In the genomic region with DNA sequence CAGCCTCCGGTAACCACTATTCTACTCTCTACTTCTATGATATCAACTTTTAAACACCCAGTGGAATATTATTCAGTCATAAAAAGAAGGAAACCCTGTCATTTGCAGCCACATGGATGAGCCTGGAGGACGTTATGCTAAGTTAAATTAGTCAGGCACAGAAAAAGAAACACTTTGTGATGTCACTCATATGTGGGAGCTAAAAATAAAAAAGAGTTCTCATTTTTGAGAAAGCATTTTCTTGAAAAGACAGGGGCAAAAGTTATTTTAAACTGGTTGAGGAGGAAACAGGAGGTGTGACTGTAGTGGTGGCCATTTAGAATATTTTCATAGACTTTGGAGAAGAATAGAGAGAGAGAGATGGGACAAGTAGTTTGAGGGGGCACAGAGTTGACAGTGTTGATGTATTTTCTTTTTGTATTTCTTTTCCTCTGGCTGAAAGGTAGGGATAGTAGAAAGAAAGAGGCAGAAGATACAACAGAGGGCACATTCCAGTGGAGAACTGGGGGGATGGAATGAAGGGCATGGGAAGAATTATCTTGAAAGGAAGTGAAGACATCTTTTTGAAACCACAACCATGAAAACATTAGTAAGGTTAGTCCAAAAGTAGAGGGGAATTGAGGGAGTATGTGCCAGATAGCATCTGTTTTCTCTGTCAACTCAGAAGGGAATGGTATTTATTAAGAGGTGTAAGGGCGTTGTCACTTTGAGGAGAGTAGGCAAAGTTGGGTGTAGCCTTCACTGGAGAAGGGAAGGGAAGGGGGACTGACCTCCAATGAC, we compare ENCODE assay signal across 21 cellular contexts.
DNase-seq lines count a peak whose midpoint lies in the region; ATAC-seq, FAIRE-seq and TF ChIP-seq lines count a peak whose summit lies in the region.
"Had no signal": no experiment of that assay in that cellular context is flagged by ENCODE, and none has a peak within 500 bp of the region (broad histone marks: within the 10 kb centered on the region; RNA-seq: fewer than 3 reads in every experiment).

No MANE protein-coding gene starts in this region.

- H3K79me1 ChIP-seq in mesenchymal stem cell (replicated peaks; ENCODE audit: low read length, poor library complexity, severe bottlenecking) = peaks cover 2% of the 10 kb centered on the region
- no peaks in the 10 kb centered on the region for H3K79me1 ChIP-seq in H9 (ENCODE audit: insufficient read depth, low read depth, low read length, poor library complexity, severe bottlenecking)

- FAIRE-seq in HTR-8/SVneo (lab: Jason Lieb, UNC) = peak; percentile 66
- FAIRE-seq: GM18507 had no signal

- H3K4me2 ChIP-seq in mesenchymal stem cell (ENCODE audit: low read length, poor library complexity, severe bottlenecking) = no peak overlapping the region
- H3K4me2 ChIP-seq in H9 (ENCODE audit: insufficient read depth, insufficient read length, low read length) = no peak overlapping the region

- H3K9me3 ChIP-seq in mesenchymal stem cell (ENCODE audit: control insufficient read depth, low read length) = no peaks in the 10 kb centered on the region
- no peaks in the 10 kb centered on the region for H3K9me3 ChIP-seq in H9 (ENCODE audit: control insufficient read depth, low read depth, low read length)
- H3K9me3 ChIP-seq: upper lobe of right lung had no signal

- no peak for ATAC-seq in omental fat pad (ENCODE audit: low FRiP score)
- ATAC-seq: effector memory CD8-positive, alpha-beta T cell; upper lobe of right lung had no signal

- no peak overlapping the region for H2BK12ac ChIP-seq in mesenchymal stem cell (ENCODE audit: low read length in 2 of 2)
- H2BK12ac ChIP-seq in H9 (ENCODE audit: insufficient read length, low read depth, low read length) = no peak overlapping the region

- no peak overlapping the region for H2AFZ ChIP-seq in mesenchymal stem cell (ENCODE audit: low read depth, low read length)
- H2AFZ ChIP-seq in H9 (ENCODE audit: low read length) = no peak overlapping the region

- H4K8ac ChIP-seq in mesenchymal stem cell (ENCODE audit: low read length) (no peak overlapping the region), H9 (replicated peaks; ENCODE audit: insufficient read length, low read depth, low read length) (no peak overlapping the region)

- H3K79me2 ChIP-seq in H9 (ENCODE audit: insufficient read depth, low read length) = no peaks in the 10 kb centered on the region

- H2BK5ac ChIP-seq in mesenchymal stem cell (ENCODE audit: low read depth, low read length, poor library complexity, severe bottlenecking) (no peak overlapping the region), H9 (ENCODE audit: insufficient read length, low read length) (no peak overlapping the region)

- H3K18ac ChIP-seq in mesenchymal stem cell (ENCODE audit: low read depth in 1 of 2, low read length in 2 of 2) = no peak overlapping the region
- no peak overlapping the region for H3K18ac ChIP-seq in H9 (ENCODE audit: insufficient read length, low read depth, low read length)

- H3K36me3 ChIP-seq in mesenchymal stem cell (ENCODE audit: control insufficient read depth in 1 of 2, insufficient read depth in 2 of 2, low read depth in 1 of 2, low read length in 2 of 2) = no peaks in the 10 kb centered on the region
- H3K36me3 ChIP-seq: upper lobe of right lung had no signal

- H3K27ac ChIP-seq in mesenchymal stem cell (ENCODE audit: low read length, poor library complexity, severe bottlenecking) = peak overlapping the region; percentile 69
- H3K27ac ChIP-seq in H9 (ENCODE audit: insufficient read length, low read depth, low read length) = no peak overlapping the region
- H3K27ac ChIP-seq: upper lobe of right lung had no signal

- H3K9ac ChIP-seq in mesenchymal stem cell (ENCODE audit: low read length) (no peak overlapping the region), H9 (ENCODE audit: extremely low read depth, insufficient read length, low read length) (no peak overlapping the region)

- H3K4ac ChIP-seq in mesenchymal stem cell (ENCODE audit: low read depth in 1 of 2, low read length in 2 of 2) = no peak overlapping the region
- H3K4ac ChIP-seq in H9 (ENCODE audit: low read depth, low read length) = no peak overlapping the region

- no peaks in the 10 kb centered on the region for H3K27me3 Mint-ChIP-seq in H9 (ENCODE audit: low read depth)
- H3K27me3 Mint-ChIP-seq: activated CD4-positive, alpha-beta T cell treated with anti-CD3 and anti-CD28 coated beads, Interleukin-2, amount 10 ng/mL, durations not matched to agents 24 days and 14 days; effector memory CD8-positive, alpha-beta T cell had no signal

- H2AK5ac ChIP-seq in mesenchymal stem cell (ENCODE audit: low read length, severe bottlenecking) = no peak overlapping the region
- no peak overlapping the region for H2AK5ac ChIP-seq in H9 (ENCODE audit: insufficient read length, low read length)

- WGBS in mesenchymal stem cell = 56% methylated on average over 3 of the region's 3 CpGs
- WGBS in H9 (ENCODE audit: extremely low coverage, insufficient read length, low lambda C conversion rate) = no CpG with 5 or more reads among the region's 3 CpGs

- H4K5ac ChIP-seq in H9 (ENCODE audit: insufficient read length, low read depth, low read length) = no peak overlapping the region

- H3T11ph ChIP-seq in H9 (ENCODE audit: low read length) = no peak overlapping the region

- H3K4me3 ChIP-seq in choroid plexus epithelial cell (ENCODE audit: low read depth, low read length) = no peak overlapping the region
- H3K4me3 ChIP-seq in mesenchymal stem cell (ENCODE audit: insufficient read depth in 1 of 2, low read depth in 1 of 2, low read length in 2 of 2) = no peak overlapping the region
- H3K4me3 ChIP-seq: upper lobe of right lung had no signal

- H3K27ac Mint-ChIP-seq in H9 = no peak overlapping the region
- H3K27ac Mint-ChIP-seq: activated CD4-positive, alpha-beta T cell treated with anti-CD3 and anti-CD28 coated beads, Interleukin-2, amount 10 ng/mL, durations not matched to agents 24 days and 14 days; effector memory CD8-positive, alpha-beta T cell; IgD-negative memory B cell; immature natural killer cell had no signal

- H3K4me1 Mint-ChIP-seq in H9 = peaks cover 0 to 3% of the 10 kb centered on the region in 2 experiments; a peak in 1 of 4 replicates
- H3K4me1 Mint-ChIP-seq: activated CD4-positive, alpha-beta T cell treated with anti-CD3 and anti-CD28 coated beads, Interleukin-2, amount 10 ng/mL, durations not matched to agents 24 days and 14 days; IgD-negative memory B cell; immature natural killer cell had no signal

- no peak overlapping the region for H3K14ac ChIP-seq in mesenchymal stem cell (ENCODE audit: low read length in 2 of 2)
- H3K14ac ChIP-seq in H9 (ENCODE audit: insufficient read depth, low read length) = no peak overlapping the region

- no peak for TF ChIP-seq CTCF in choroid plexus epithelial cell (conservative IDR thresholded peaks at IDR 0.05; ENCODE audit: low read depth, low read length)
- TF ChIP-seq CTCF in omental fat pad (IDR thresholded peaks at IDR 0.05) = no peak
- no peak for TF ChIP-seq CTCF in H9 (conservative IDR thresholded peaks at IDR 0.05)

- H4K91ac ChIP-seq in mesenchymal stem cell (ENCODE audit: low read length) (no peak overlapping the region), H9 (ENCODE audit: insufficient read length, low read depth, low read length) (no peak overlapping the region)

- no peak overlapping the region for H3K4me3 Mint-ChIP-seq in H9
- H3K4me3 Mint-ChIP-seq: activated CD4-positive, alpha-beta T cell treated with anti-CD3 and anti-CD28 coated beads, Interleukin-2, amount 10 ng/mL, durations not matched to agents 24 days and 14 days; effector memory CD8-positive, alpha-beta T cell; IgD-negative memory B cell; immature natural killer cell had no signal

- H2BK120ac ChIP-seq in mesenchymal stem cell (ENCODE audit: low read depth, low read length) (no peak overlapping the region), H9 (ENCODE audit: low read depth, low read length, poor library complexity, severe bottlenecking) (no peak overlapping the region)

- no peak overlapping the region for H3K56ac ChIP-seq in H9 (ENCODE audit: insufficient read length, low read depth, low read length)

- DNase-seq in EH (ENCODE audit: low read depth) (peak; percentile 91), HTR-8/SVneo (ENCODE audit: insufficient read length, low spot score) (no peak), choroid plexus epithelial cell (ENCODE audit: low read depth) (peak; percentile 79), mesenchymal stem cell (peak; percentile 11), omental fat pad (ENCODE audit: low spot score) (no peak), NCI-H1930 (lab: John Stamatoyannopoulos, UW) (no peak), H9 (no peak), NCI-H2107 (lab: John Stamatoyannopoulos, UW) (no peak)
- DNase-seq: activated CD4-positive, alpha-beta T cell treated with anti-CD3 and anti-CD28 coated beads, Interleukin-2, amount 10 ng/mL, durations not matched to agents 24 days and 14 days; activated effector memory CD4-positive, alpha-beta T cell treated with anti-CD3 and anti-CD28 coated beads, Interleukin-2, amount 50 U/mL, for 16 hours; anterior cingulate cortex; DMS79 treated with DMSO at 0.1 percent for 48 hours; effector memory CD8-positive, alpha-beta T cell; immature natural killer cell; MM.1S; NCI-H1694 treated with DMSO at 0.1 percent for 48 hours; NCI-H345; SIG-M5; upper lobe of right lung had no signal

- H3K4me1 ChIP-seq in mesenchymal stem cell (ENCODE audit: control insufficient read depth, insufficient read depth, low read depth, low read length) (peaks cover 5% of the 10 kb centered on the region), H9 (ENCODE audit: insufficient read depth, low read length) (no peaks in the 10 kb centered on the region)
- H3K4me1 ChIP-seq: upper lobe of right lung had no signal

- no peak overlapping the region for H2BK20ac ChIP-seq in H9 (ENCODE audit: low read depth, low read length, poor library complexity, severe bottlenecking)

- H3K9me3 Mint-ChIP-seq in H9 = peaks cover 8 to 12% of the 10 kb centered on the region in 2 experiments; a peak in 3 of 5 replicates
- H3K9me3 Mint-ChIP-seq: activated CD4-positive, alpha-beta T cell treated with anti-CD3 and anti-CD28 coated beads, Interleukin-2, amount 10 ng/mL, durations not matched to agents 24 days and 14 days; effector memory CD8-positive, alpha-beta T cell had no signal

- H3K36me3 Mint-ChIP-seq in H9 (ENCODE audit: insufficient read depth in 1 of 3, low read depth in 3 of 3) = peaks cover 2 to 14% (median 3%) of the 10 kb centered on the region in 3 experiments; a peak in 4 of 7 replicates

- no peaks in the 10 kb centered on the region for H4K20me1 ChIP-seq in H9 (ENCODE audit: control insufficient read depth, insufficient read depth, insufficient read length)

- H3K27me3 ChIP-seq in mesenchymal stem cell (ENCODE audit: control insufficient read depth in 1 of 2, insufficient read depth in 1 of 2, low read length in 2 of 2) (no peaks in the 10 kb centered on the region), H9 (ENCODE audit: insufficient read depth, low read length) (no peaks in the 10 kb centered on the region)
- H3K27me3 ChIP-seq: upper lobe of right lung had no signal

- H2BK15ac ChIP-seq in mesenchymal stem cell (ENCODE audit: low read depth, poor library complexity, severe bottlenecking) (no peak overlapping the region), H9 (ENCODE audit: low read depth, low read length) (no peak overlapping the region)

- H3K23ac ChIP-seq in mesenchymal stem cell (ENCODE audit: low read length in 2 of 2) (no peak overlapping the region), H9 (ENCODE audit: insufficient read length, low read depth, low read length) (no peak overlapping the region)

- H3K23me2 ChIP-seq in H9 (ENCODE audit: insufficient read length, low read depth, low read length, poor library complexity, severe bottlenecking) = no peaks in the 10 kb centered on the region

Comparison
In these comparisons a context has a peak if more than half of its experiments do, and no peak if none do; other contexts are left out.
1. DNase-seq: peak in EH (single experiment), choroid plexus epithelial cell (single experiment) and mesenchymal stem cell (single experiment); none in HTR-8/SVneo (single experiment), omental fat pad (single experiment), NCI-H1930 (0 of 2), H9 (single experiment) and NCI-H2107 (single experiment).